ENCODE assay signal across 8 cellular contexts in the genomic region with DNA sequence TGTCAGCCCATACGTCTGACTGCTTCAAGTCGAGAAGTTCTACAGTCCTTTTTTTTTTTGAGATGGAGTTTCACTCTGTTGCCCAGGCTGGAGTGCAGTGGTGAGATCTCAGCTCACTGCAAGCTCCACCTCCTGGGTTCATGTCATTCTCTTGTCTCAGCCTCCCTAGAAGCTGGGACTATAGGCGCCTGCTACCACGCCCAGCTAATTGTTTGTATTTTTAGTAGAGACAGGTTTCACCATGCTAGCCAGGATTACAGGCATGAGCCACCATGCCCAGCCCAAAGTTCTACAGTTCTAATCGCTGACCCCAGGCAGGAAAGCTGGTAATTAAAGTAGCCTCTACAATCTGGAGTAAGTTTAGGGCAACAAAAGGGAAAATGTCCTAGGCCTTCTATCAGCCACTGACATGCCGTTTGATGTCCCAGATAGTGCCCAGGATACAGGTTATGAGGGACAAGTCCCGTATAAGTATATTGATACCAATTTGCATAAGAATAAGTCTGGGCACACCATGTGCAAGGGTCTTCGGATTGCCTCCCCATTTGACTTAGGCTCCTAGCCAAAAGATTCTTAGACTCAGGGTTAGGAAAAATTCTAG.
A peak's percentile ranks its signal among the peaks of the same experiment; 100 is the strongest.
DNase-seq lines count a peak whose midpoint lies in the region; ATAC-seq, FAIRE-seq and TF ChIP-seq lines count a peak whose summit lies in the region.

No MANE protein-coding gene starts in this region.

- TF ChIP-seq CTCF in natural killer cell (IDR thresholded peaks at IDR 0.05) = no peak

- H3K9me3 Mint-ChIP-seq in natural killer cell = no peaks in the 10 kb centered on the region

- FAIRE-seq in GM12892 (lab: Jason Lieb, UNC) (peak; percentile 73), GM12891 (lab: Jason Lieb, UNC) (no peak)

- peak overlapping the region; percentile 69 for H3K4me3 ChIP-seq in MG63

- no peaks in the 10 kb centered on the region for H3K36me3 Mint-ChIP-seq in natural killer cell

- intact Hi-C loops in natural killer cell (cut with micrococcal nuclease) = no loop called here

- H3K4me3 Mint-ChIP-seq in natural killer cell = peak overlapping the region; percentile 94

- H3K9me3 ChIP-seq in MG63 = peaks cover 7% of the 10 kb centered on the region; the same call in 1 of the 2 replicates

- no peaks in the 10 kb centered on the region for H3K27me3 ChIP-seq in MG63

- H3K27ac Mint-ChIP-seq in natural killer cell = peak overlapping the region; percentile 98

- no peaks in the 10 kb centered on the region for H3K27me3 Mint-ChIP-seq in natural killer cell (ENCODE audit: low read depth in 2 of 2)

- ATAC-seq in GM21723 (IDR thresholded peaks at IDR 0.05; ENCODE audit: unreplicated experiment) (peak; percentile 55), natural killer cell (peak; percentile 29 to 54 (median 40))

- TF ChIP-seq POLR2A in GM12892 (IDR thresholded peaks at IDR 0.05; ENCODE audit: low read depth, low read length) (no peak), GM12891 (IDR thresholded peaks at IDR 0.05; ENCODE audit: low read depth, low read length) (no peak; the same call in 1 of the 2 replicates)

- H3K4me1 Mint-ChIP-seq in natural killer cell = peaks cover 62 to 64% of the 10 kb centered on the region in 2 donors

- DNase-seq in GM12892 (ENCODE audit: insufficient read length) (no peak), MG63 (peak; percentile 43), natural killer cell (no peak), GM12891 (ENCODE audit: insufficient read length, low spot score) (no peak), NCI-H1436 treated with DMSO at 0.1 percent for 48 hours (lab: John Stamatoyannopoulos, UW) (no peak), GM03348 (ENCODE audit: low spot score) (no peak)
- peak; percentile 28 to 43 for DNase-seq in activated CD4-positive, alpha-beta T cell treated with anti-CD3 and anti-CD28 coated beads, Interleukin-2, amount 50 U/mL, for 48 hours

- H3K36me3 ChIP-seq in MG63 = no peaks in the 10 kb centered on the region

TF ChIP-seq in GM12891, 5 proteins besides CTCF, POLR2A, EP300 and RAD21:
- TF ChIP-seq TAF1 (IDR thresholded peaks at IDR 0.05; ENCODE audit: low read depth, low read length) (no peak), POU2F2 (IDR thresholded peaks at IDR 0.05; ENCODE audit: low read depth, low read length) (no peak), PAX5 (IDR thresholded peaks at IDR 0.05; ENCODE audit: insufficient read depth, low read length, severe bottlenecking) (no peak), POLR2AphosphoS5 (IDR thresholded peaks at IDR 0.05; ENCODE audit: low read depth, low read length) (no peak), SPI1 (IDR thresholded peaks at IDR 0.05; ENCODE audit: low read depth, low read length) (no peak)
TF ChIP-seq in GM12891: peak in this region for 0.

Comparison
In these comparisons a context has a peak if more than half of its experiments do, and no peak if none do; other contexts are left out.
1. DNase-seq: peak in MG63 (single experiment) and activated CD4-positive, alpha-beta T cell treated with anti-CD3 and anti-CD28 coated beads, Interleukin-2, amount 50 U/mL, for 48 hours (2 of 2); none in GM12892 (single experiment), natural killer cell (single experiment), GM12891 (single experiment), NCI-H1436 treated with DMSO at 0.1 percent for 48 hours (single experiment) and GM03348 (single experiment).